8 cellular contexts compared by ENCODE assay signal in genomic region chr3:132399054-132399929, GRCh38. TPM values are rescaled to one million over a fixed set of nuclear protein-coding genes. Genes with fewer than 3 reads are reported as not detected.
DNase-seq lines count a peak whose midpoint lies in the region; ATAC-seq and TF ChIP-seq lines count a peak whose summit lies in the region.

No MANE protein-coding gene starts in this region.

- H3K4me3 ChIP-seq in WERI-Rb-1 (ENCODE audit: low read depth, low read length), result no peak overlapping the region
- no peak overlapping the region for H3K4me3 ChIP-seq in psoas muscle

- ATAC-seq in GM19351 (IDR thresholded peaks at IDR 0.05; ENCODE audit: unreplicated experiment), result peak; percentile 74
- peak in 3 of 4 donors; percentile 56 to 63 (median 57) for ATAC-seq in psoas muscle
- no peak for ATAC-seq in GM21526 (IDR thresholded peaks at IDR 0.05; ENCODE audit: low FRiP score, unreplicated experiment)

- H3K27ac ChIP-seq in WERI-Rb-1 (no peak overlapping the region), psoas muscle (no peak overlapping the region)

- no peaks in the 10 kb centered on the region for H3K9me3 ChIP-seq in WERI-Rb-1 (ENCODE audit: severe bottlenecking)
- no peaks in the 10 kb centered on the region for H3K9me3 ChIP-seq in psoas muscle

- H3K36me3 ChIP-seq in WERI-Rb-1 (no peaks in the 10 kb centered on the region), psoas muscle (ENCODE audit: insufficient read depth in 1 of 2, low read depth in 1 of 2) (no peaks in the 10 kb centered on the region)

- WGBS in psoas muscle, 3 donors, result 66 to 69% (median 66%) methylated on average over 5 of the region's 5 CpGs

- H3K4me1 ChIP-seq in psoas muscle, result no peaks in the 10 kb centered on the region

- peak; percentile 72 for TF ChIP-seq CTCF in WERI-Rb-1 (IDR thresholded peaks at IDR 0.05; ENCODE audit: low read depth, low read length)
- TF ChIP-seq CTCF in psoas muscle (IDR thresholded peaks at IDR 0.05), result peak; percentile 70

- intact Hi-C loops in psoas muscle (cut with DNase I), result loop anchor here in 1 of 2 donors (5.0 kb wide), 2 partner anchors 47 to 142 kb away; no protein-coding TSS in a partner anchor

- no peaks in the 10 kb centered on the region for H3K27me3 ChIP-seq in WERI-Rb-1 (ENCODE audit: insufficient read depth, low read depth, severe bottlenecking)
- H3K27me3 ChIP-seq in psoas muscle (ENCODE audit: insufficient read depth in 3 of 3, low read length in 2 of 3), result no peaks in the 10 kb centered on the region

- DNase-seq in D341Med (ENCODE audit: low spot score) (peak; percentile 57), NCI-H1694 (lab: John Stamatoyannopoulos, UW) (peak; percentile 59), WERI-Rb-1 (peak; percentile 37), globus pallidus (ENCODE audit: low spot score) (peak; percentile 36), psoas muscle (no peak), NK-92 (lab: John Stamatoyannopoulos, UW; ENCODE audit: unreplicated experiment) (no peak)

RNA-seq across cellular contexts. Expression of gene DNAJC13, which starts 18.0 kb away (rescaled TPM):
- 10 to 100 TPM; 20.0 to 30.9 (median 26.0) TPM for total RNA-seq in psoas muscle
- 10 to 100 TPM in 2 of 3 donors, 1 to 10 TPM in 1; 7.4 to 24.9 (median 16.0) TPM for polyA plus RNA-seq in psoas muscle

Comparison
In these comparisons a context has a peak if more than half of its experiments do, and no peak if none do; other contexts are left out.
1. DNase-seq: peak in D341Med (single experiment), NCI-H1694 (single experiment), WERI-Rb-1 (single experiment) and globus pallidus (single experiment); none in psoas muscle (0 of 2) and NK-92 (single experiment).